8 cellular contexts compared by ENCODE assay signal in the genomic region with DNA sequence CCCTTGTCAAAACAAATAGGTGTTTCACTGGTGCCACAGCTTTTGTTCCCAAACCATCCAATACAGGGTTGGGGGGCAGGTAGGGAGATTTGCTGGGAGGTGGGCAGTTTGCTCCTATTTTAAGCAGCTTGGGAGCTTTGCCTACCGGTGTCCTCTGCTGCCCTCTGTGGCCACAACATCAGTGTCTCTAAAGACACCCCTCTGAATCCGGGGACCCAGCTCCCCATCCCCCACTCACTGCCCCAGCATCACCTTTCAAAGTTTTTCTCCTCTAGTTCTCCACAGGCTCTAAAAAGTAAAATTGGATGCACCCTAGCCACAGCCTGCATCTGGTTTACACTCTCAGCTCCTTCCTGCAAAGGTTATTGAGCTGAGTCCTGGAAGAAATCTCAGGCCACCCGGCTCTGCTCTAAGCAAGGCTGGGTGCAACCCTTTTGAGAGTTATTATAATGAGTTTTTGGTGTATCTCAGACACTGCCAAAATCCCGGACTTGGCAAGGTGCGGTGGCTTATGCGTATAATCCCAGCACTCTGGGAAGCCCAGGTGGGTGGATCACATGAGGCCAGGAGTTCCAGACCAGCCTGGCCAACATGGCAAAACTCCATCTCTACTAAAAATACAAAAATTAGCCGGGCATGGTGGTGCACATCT.
A peak's percentile ranks its signal among the peaks of the same experiment; 100 is the strongest.
DNase-seq lines count a peak whose midpoint lies in the region; ATAC-seq and TF ChIP-seq lines count a peak whose summit lies in the region.

No MANE protein-coding gene starts in this region.

- DNase-seq in AG08395 (ENCODE audit: low spot score) (peak; percentile 35), GM12864 (ENCODE audit: low read depth) (no peak), WERI-Rb-1 (peak; percentile 71), globus pallidus (ENCODE audit: low spot score) (peak; percentile 26), LoVo (ENCODE audit: low spot score) (no peak), CD1c-positive myeloid dendritic cell (ENCODE audit: extremely low spot score) (no peak), NCI-H774 (lab: John Stamatoyannopoulos, UW) (no peak)

- no peak for ATAC-seq in GM18870 (IDR thresholded peaks at IDR 0.05; ENCODE audit: unreplicated experiment)

- peak; percentile 23 for TF ChIP-seq CTCF in GM12864 (IDR thresholded peaks at IDR 0.05; ENCODE audit: low read depth, low read length, missing control alignments)
- TF ChIP-seq CTCF in WERI-Rb-1 (IDR thresholded peaks at IDR 0.05; ENCODE audit: low read depth, low read length), result peak; percentile 75

- H3K9me3 ChIP-seq in WERI-Rb-1 (ENCODE audit: severe bottlenecking), result peaks cover 2% of the 10 kb centered on the region

- H3K27ac ChIP-seq in WERI-Rb-1, result no peak overlapping the region

- peaks cover 21% of the 10 kb centered on the region for H3K27me3 ChIP-seq in WERI-Rb-1 (ENCODE audit: insufficient read depth, low read depth, severe bottlenecking)

- no peaks in the 10 kb centered on the region for H3K36me3 ChIP-seq in WERI-Rb-1

- H3K4me3 ChIP-seq in GM12864 (ENCODE audit: low read depth, low read length), result no peak overlapping the region
- H3K4me3 ChIP-seq in WERI-Rb-1 (ENCODE audit: low read depth, low read length), result no peak overlapping the region

Comparison
In these comparisons a context has a peak if more than half of its experiments do, and no peak if none do; other contexts are left out.
1. DNase-seq: peak in AG08395 (single experiment), WERI-Rb-1 (single experiment) and globus pallidus (single experiment); none in GM12864 (single experiment), LoVo (single experiment), CD1c-positive myeloid dendritic cell (single experiment) and NCI-H774 (single experiment).